ENCODE assay signal across 6 cellular contexts in genomic region chr20:63686492-63687321, GRCh38. TPM values are rescaled to one million over a fixed set of nuclear protein-coding genes. Genes with fewer than 3 reads are reported as not detected.
DNase-seq lines count a peak whose midpoint lies in the region; ATAC-seq and TF ChIP-seq lines count a peak whose summit lies in the region.

No MANE protein-coding gene starts in this region.

- no peak overlapping the region for H3K9ac ChIP-seq in H9 (ENCODE audit: extremely low read depth, insufficient read length, low read length)

- H3K9me3 Mint-ChIP-seq in H9, result no peaks in the 10 kb centered on the region

- peak; percentile 7 for TF ChIP-seq EP300 in gastroesophageal sphincter (IDR thresholded peaks at IDR 0.05)

- no peaks in the 10 kb centered on the region for H3K9me3 ChIP-seq in RWPE2 (ENCODE audit: severe bottlenecking)
- no peaks in the 10 kb centered on the region for H3K9me3 ChIP-seq in gastroesophageal sphincter
- H3K9me3 ChIP-seq in H9 (ENCODE audit: control insufficient read depth, low read depth, low read length), result no peaks in the 10 kb centered on the region

- H3K27ac Mint-ChIP-seq in H9, result no peak overlapping the region

- H3K4me3 ChIP-seq in RWPE2 (ENCODE audit: severe bottlenecking) (no peak overlapping the region), gastroesophageal sphincter (peak overlapping the region in 1 of 2 donors; percentile 20)

- H3K56ac ChIP-seq in H9 (ENCODE audit: insufficient read length, low read depth, low read length), result no peak overlapping the region

- H3K18ac ChIP-seq in H9 (ENCODE audit: insufficient read length, low read depth, low read length), result no peak overlapping the region

- H2BK12ac ChIP-seq in H9 (ENCODE audit: insufficient read length, low read depth, low read length), result no peak overlapping the region

- peaks cover 15% of the 10 kb centered on the region for H3K36me3 ChIP-seq in RWPE2 (ENCODE audit: low read depth)
- H3K36me3 ChIP-seq in gastroesophageal sphincter, result peaks cover 0 to 2% of the 10 kb centered on the region in 2 donors

- H3K4me1 Mint-ChIP-seq in H9, result no peaks in the 10 kb centered on the region

- TF ChIP-seq POLR2A in gastroesophageal sphincter (IDR thresholded peaks at IDR 0.05), result no peak

- no peaks in the 10 kb centered on the region; the same call in 1 of the 2 replicates for H3K27me3 Mint-ChIP-seq in H9 (ENCODE audit: low read depth)

- TF ChIP-seq CTCF in RWPE2 (IDR thresholded peaks at IDR 0.05; ENCODE audit: poor library complexity, severe bottlenecking), result no peak
- no peak for TF ChIP-seq CTCF in gastroesophageal sphincter (IDR thresholded peaks at IDR 0.05)
- TF ChIP-seq CTCF in H9 (conservative IDR thresholded peaks at IDR 0.05), result no peak

- WGBS in gastroesophageal sphincter (ENCODE audit: low coverage in 1 of 2), 2 donors, result 0% methylated on average over 9 of the region's 45 CpGs; no CpG with 5 or more reads in 1 of the 2 donors
- WGBS in H9 (ENCODE audit: extremely low coverage, insufficient read length, low lambda C conversion rate), result no CpG with 5 or more reads among the region's 45 CpGs

- H3K27me3 ChIP-seq in RWPE2 (ENCODE audit: insufficient read depth, poor library complexity, severe bottlenecking), result no peaks in the 10 kb centered on the region
- H3K27me3 ChIP-seq in gastroesophageal sphincter, result no peaks in the 10 kb centered on the region
- H3K27me3 ChIP-seq in H9 (ENCODE audit: insufficient read depth, low read length), result no peaks in the 10 kb centered on the region

- no peak overlapping the region for H2BK120ac ChIP-seq in H9 (ENCODE audit: low read depth, low read length, poor library complexity, severe bottlenecking)

- no peak overlapping the region for H4K91ac ChIP-seq in H9 (ENCODE audit: insufficient read length, low read depth, low read length)

- H3K14ac ChIP-seq in H9 (ENCODE audit: insufficient read depth, low read length), result no peak overlapping the region; the same call in 1 of the 2 replicates

- H4K20me1 ChIP-seq in H9 (ENCODE audit: control insufficient read depth, insufficient read depth, insufficient read length), result no peaks in the 10 kb centered on the region

- peak; percentile 89 for DNase-seq in RWPE2 (ENCODE audit: low spot score)
- DNase-seq in stimulated activated CD4-positive, alpha-beta T cell treated with anti-CD3 and anti-CD28 coated beads, Interleukin-4, amount 100 ng/mL, for 4 hours, result peak; percentile 54 to 78
- DNase-seq in GM19240 (ENCODE audit: insufficient read length, low spot score), result no peak
- no peak for DNase-seq in H9

- no peak overlapping the region for H4K5ac ChIP-seq in H9 (ENCODE audit: insufficient read length, low read depth, low read length)

- peaks cover 34% of the 10 kb centered on the region for H3K4me1 ChIP-seq in RWPE2 (ENCODE audit: insufficient read depth, poor library complexity, severe bottlenecking)
- peaks cover 0 to 65% (median 42%) of the 10 kb centered on the region in 3 donors for H3K4me1 ChIP-seq in gastroesophageal sphincter
- no peaks in the 10 kb centered on the region for H3K4me1 ChIP-seq in H9 (ENCODE audit: insufficient read depth, low read length)

- H2BK5ac ChIP-seq in H9 (ENCODE audit: insufficient read length, low read length), result no peak overlapping the region

- no peak overlapping the region for H4K8ac ChIP-seq in H9 (replicated peaks; ENCODE audit: insufficient read length, low read depth, low read length)

- H2AK5ac ChIP-seq in H9 (ENCODE audit: insufficient read length, low read length), result no peak overlapping the region

- no peak overlapping the region for H3K4me3 Mint-ChIP-seq in H9

- H2BK15ac ChIP-seq in H9 (ENCODE audit: low read depth, low read length), result no peak overlapping the region

- H3K23ac ChIP-seq in H9 (ENCODE audit: insufficient read length, low read depth, low read length), result no peak overlapping the region

- no peaks in the 10 kb centered on the region for H3K23me2 ChIP-seq in H9 (ENCODE audit: insufficient read length, low read depth, low read length, poor library complexity, severe bottlenecking)

- H3T11ph ChIP-seq in H9 (ENCODE audit: low read length), result no peak overlapping the region

- H3K79me1 ChIP-seq in H9 (ENCODE audit: insufficient read depth, low read depth, low read length, poor library complexity, severe bottlenecking), result no peaks in the 10 kb centered on the region

- no peak overlapping the region for H3K4ac ChIP-seq in H9 (ENCODE audit: low read depth, low read length)

- H2BK20ac ChIP-seq in H9 (ENCODE audit: low read depth, low read length, poor library complexity, severe bottlenecking), result no peak overlapping the region

- ATAC-seq in RWPE2 (ENCODE audit: low read depth) (no peak), gastroesophageal sphincter (peak; percentile 73), GM19463 (IDR thresholded peaks at IDR 0.05; ENCODE audit: unreplicated experiment) (no peak)

- H3K4me2 ChIP-seq in H9 (ENCODE audit: insufficient read depth, insufficient read length, low read length), result no peak overlapping the region

- no peak overlapping the region for H2AFZ ChIP-seq in H9 (ENCODE audit: low read length)

- H3K36me3 Mint-ChIP-seq in H9 (ENCODE audit: insufficient read depth in 1 of 3, low read depth in 3 of 3), result peaks cover 2 to 5% (median 3%) of the 10 kb centered on the region in 3 experiments; a peak in 5 of 7 replicates

- H3K27ac ChIP-seq in RWPE2 (ENCODE audit: poor library complexity, severe bottlenecking) (peak overlapping the region; percentile 96), gastroesophageal sphincter (peak overlapping the region; percentile 14 to 86 (median 78)), H9 (ENCODE audit: insufficient read length, low read depth, low read length) (no peak overlapping the region)

- H3K79me2 ChIP-seq in H9 (ENCODE audit: insufficient read depth, low read length), result no peaks in the 10 kb centered on the region

RNA-seq across cellular contexts. Expression of gene TNFRSF6B, which starts 9.7 kb away (rescaled TPM):
- total RNA-seq in gastroesophageal sphincter (10 to 100 TPM in 3 of 4 donors, 1 to 10 TPM in 1; 8.9 to 27.8 (median 15.4) TPM), H9 (2021) (0.86 TPM in 1 of 2 replicates, not detected in the other)

RNA-seq across cellular contexts. Expression of gene ARFRP1, which starts 21.1 kb away (rescaled TPM):
- 10 to 100 TPM; 38.9 to 56.4 (median 49.0) TPM for total RNA-seq in gastroesophageal sphincter
- total RNA-seq in H9 (2021), result 39.5 and 42.7 TPM in 2 replicates

RNA-seq across cellular contexts. Expression of gene ZGPAT, which starts 21.1 kb away (rescaled TPM):
- 10 to 100 TPM; 21.7 to 51.7 (median 32.9) TPM for total RNA-seq in gastroesophageal sphincter
- 25.5 and 27.6 TPM in 2 replicates for total RNA-seq in H9 (2021)

RNA-seq across cellular contexts. Expression of gene RTEL1, which starts 28.6 kb away (rescaled TPM):
- total RNA-seq in gastroesophageal sphincter, result 10 to 100 TPM in 3 of 4 donors, 1 to 10 TPM in 1; 7.1 to 43.7 (median 18.7) TPM
- 33.4 and 36.5 TPM in 2 replicates for total RNA-seq in H9 (2021)

RNA-seq across cellular contexts. Expression of gene STMN3, which starts 33.5 kb away (rescaled TPM):
- total RNA-seq in gastroesophageal sphincter (10 to 100 TPM; 13.7 to 31.6 (median 17.0) TPM), H9 (2021) (54.0 and 58.4 TPM in 2 replicates)

Comparison
In these comparisons a context has a peak if more than half of its experiments do, and no peak if none do; other contexts are left out.
1. DNase-seq: peak in RWPE2 (single experiment) and stimulated activated CD4-positive, alpha-beta T cell treated with anti-CD3 and anti-CD28 coated beads, Interleukin-4, amount 100 ng/mL, for 4 hours (2 of 2); none in GM19240 (single experiment) and H9 (single experiment).